Comparison of ENCODE assay signal across 8 cellular contexts in the genomic region with DNA sequence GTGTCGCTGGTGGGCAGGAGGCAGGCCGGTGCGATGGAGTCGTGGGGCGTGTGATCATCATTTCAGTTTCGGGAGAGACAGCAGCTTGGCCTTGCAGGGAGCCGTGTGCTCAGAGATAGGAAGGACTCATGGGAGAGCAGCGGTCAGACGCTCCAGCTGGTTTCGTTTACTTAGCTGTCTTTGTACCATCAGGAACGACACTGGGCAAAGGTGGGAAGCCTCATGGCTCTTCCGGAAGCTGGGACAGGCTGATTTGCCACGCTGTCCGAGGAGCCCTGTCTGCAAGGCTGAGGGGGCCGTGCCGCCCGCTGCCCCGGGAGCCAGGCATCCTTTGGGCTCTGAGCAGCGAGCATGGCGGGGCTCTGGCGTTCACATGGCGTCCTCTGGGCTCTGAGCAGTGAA. TPM values are rescaled to one million over a fixed set of nuclear protein-coding genes. Genes with fewer than 3 reads are reported as not detected.
DNase-seq lines count a peak whose midpoint lies in the region; ATAC-seq, FAIRE-seq and TF ChIP-seq lines count a peak whose summit lies in the region.

No MANE protein-coding gene starts in this region.

- DNase-seq in DMS153 treated with DMSO at 0.1 percent for 48 hours (lab: John Stamatoyannopoulos, UW; ENCODE audit: unreplicated experiment) (peak; percentile 20), Peyer's patch (no peak), fibroblast of villous mesenchyme (ENCODE audit: low read depth) (peak; percentile 63), pancreas (peak in 1 of 6 donors; percentile 26), SIG-M5 (lab: John Stamatoyannopoulos, UW) (no peak), KBM-7 (no peak)
- no peak for DNase-seq in stimulated activated CD4-positive, alpha-beta T cell treated with anti-CD3 and anti-CD28 coated beads, Interleukin-4, amount 100 ng/mL, for 1 hour

- H3K36me3 ChIP-seq in Peyer's patch = no peaks in the 10 kb centered on the region
- no peaks in the 10 kb centered on the region for H3K36me3 ChIP-seq in pancreas

- intact Hi-C loops in pancreas (cut with DNase I) = no loop called here

- WGBS in pancreas, 2 donors = 82% methylated on average over 22 of the region's 22 CpGs

- H3K27ac ChIP-seq in Peyer's patch = peak overlapping the region in 3 of 4 donors; percentile 22 to 71 (median 67)
- peak overlapping the region in 1 of 4 donors; percentile 28 for H3K27ac ChIP-seq in pancreas

- no peaks in the 10 kb centered on the region for H3K27me3 ChIP-seq in Peyer's patch
- H3K27me3 ChIP-seq in pancreas = no peaks in the 10 kb centered on the region

- ATAC-seq in pancreas = peak in 3 of 4 donors; percentile 21 to 48 (median 42)
- ATAC-seq in GM18870 (IDR thresholded peaks at IDR 0.05; ENCODE audit: unreplicated experiment) = no peak

- H3K4me1 ChIP-seq in Peyer's patch = peaks cover 6 to 46% (median 10%) of the 10 kb centered on the region in 4 donors
- H3K4me1 ChIP-seq in pancreas = peaks cover 0 to 7% (median 6%) of the 10 kb centered on the region in 3 donors

- TF ChIP-seq POLR2A in Peyer's patch (IDR thresholded peaks at IDR 0.05) = no peak

- H3K4me3 ChIP-seq in Peyer's patch = peak overlapping the region in 2 of 4 donors; percentile 7 to 9
- H3K4me3 ChIP-seq in fibroblast of villous mesenchyme (ENCODE audit: low read depth, low read length) = no peak overlapping the region
- H3K4me3 ChIP-seq in pancreas = no peak overlapping the region

- in situ Hi-C loops in KBM-7 (cut with MboI; ENCODE audit: low pct_unique_long_range_greater_than_20kb, low sequenced_read_pairs) = no loop called here

- no peak for TF ChIP-seq CTCF in Peyer's patch (IDR thresholded peaks at IDR 0.05)
- TF ChIP-seq CTCF in fibroblast of villous mesenchyme (IDR thresholded peaks at IDR 0.05; ENCODE audit: insufficient read depth, low read depth, low read length) = no peak
- TF ChIP-seq CTCF in pancreas (IDR thresholded peaks at IDR 0.05) = no peak

- H3K9me3 ChIP-seq in Peyer's patch (no peaks in the 10 kb centered on the region), pancreas (no peaks in the 10 kb centered on the region)

- FAIRE-seq in pancreas (lab: Jason Lieb, UNC) = no peak

RNA-seq across cellular contexts. Expression of a gene that starts 32.7 kb away (rescaled TPM):
- total RNA-seq in Peyer's patch (100 to 1,000 TPM in 3 of 4 donors, 10 to 100 TPM in 1; 98.2 to 428 (median 422) TPM), fibroblast of villous mesenchyme (8.7 and 18.1 TPM in 2 replicates), pancreas (10 to 100 TPM; 16.6 to 36.4 (median 23.6) TPM)
- polyA plus RNA-seq in pancreas = 10 to 100 TPM; 13.2 to 13.8 TPM

Comparison
In these comparisons a context has a peak if more than half of its experiments do, and no peak if none do; other contexts are left out.
1. DNase-seq: peak in DMS153 treated with DMSO at 0.1 percent for 48 hours (single experiment) and fibroblast of villous mesenchyme (single experiment); none in Peyer's patch (0 of 3), stimulated activated CD4-positive, alpha-beta T cell treated with anti-CD3 and anti-CD28 coated beads, Interleukin-4, amount 100 ng/mL, for 1 hour (single experiment), SIG-M5 (single experiment) and KBM-7 (single experiment).